In the genomic region with DNA sequence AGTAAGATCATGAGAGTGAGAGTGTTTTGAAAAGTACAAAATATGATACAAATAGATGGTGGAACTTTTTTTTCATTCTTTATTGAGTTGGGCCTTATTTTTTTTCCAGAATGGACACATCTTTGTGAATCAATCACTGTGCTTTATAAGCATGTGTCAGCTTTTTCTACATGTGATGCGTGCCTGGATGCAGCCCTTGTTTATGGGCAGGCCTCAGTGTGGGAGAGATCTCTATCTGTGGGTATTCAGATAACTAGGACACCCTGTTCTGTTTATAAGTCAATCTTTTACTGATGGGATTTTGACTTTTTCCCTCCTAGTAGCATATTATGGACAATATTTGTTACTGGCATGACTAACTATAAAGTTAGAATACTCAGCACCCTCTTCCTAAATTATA, we compare ENCODE assay signal across 20 cellular contexts. TPM values are rescaled to one million over a fixed set of nuclear protein-coding genes. Genes with fewer than 3 reads are reported as not detected.
DNase-seq lines count a peak whose midpoint lies in the region; ATAC-seq lines count a peak whose summit lies in the region.
"Had no signal": no experiment of that assay in that cellular context is flagged by ENCODE, and none has a peak within 500 bp of the region (broad histone marks: within the 10 kb centered on the region; RNA-seq: fewer than 3 reads in every experiment).

No MANE protein-coding gene starts in this region.

- H3K4me3 ChIP-seq in effector memory CD4-positive, alpha-beta T cell (ENCODE audit: insufficient read depth, low read depth, low read length, poor library complexity, severe bottlenecking), result no peak overlapping the region
- H3K4me3 ChIP-seq: HAP-1, skin epidermis had no signal

- CTCF ChIA-PET in activated CD4-positive, alpha-beta memory T cell treated with anti-CD3 and anti-CD28 coated beads for 36 hours (lab: Charles Lee), result interaction anchor here (0.8 to 1.2 kb wide), 2 partner anchors 9 to 34 kb away, joined by 3 to 5 read pairs; no protein-coding TSS in a partner anchor

- no peak for ATAC-seq in stimulated activated naive CD8-positive, alpha-beta T cell treated with anti-CD3 and anti-CD28 coated beads, Interleukin-15, amount 100 ng/mL, for 72 hours
- ATAC-seq: left ventricle myocardium superior, PC-3 had no signal

- H3K27me3 ChIP-seq in effector memory CD4-positive, alpha-beta T cell (replicated peaks; ENCODE audit: control insufficient read depth, insufficient read depth, low read length, poor library complexity, severe bottlenecking), result no peaks in the 10 kb centered on the region

- peak overlapping the region; percentile 92 for H3K27ac Mint-ChIP-seq in activated T-cell treated with anti-CD3 and anti-CD28 coated beads, Interleukin-2, amount 50 U/mL, for 24 hours
- H3K27ac Mint-ChIP-seq in activated CD4-positive, alpha-beta memory T cell treated with anti-CD3 and anti-CD28 coated beads for 36 hours, result peak overlapping the region; percentile 90
- peak overlapping the region; percentile 96 for H3K27ac Mint-ChIP-seq in stimulated activated naive CD8-positive, alpha-beta T cell treated with anti-CD3 and anti-CD28 coated beads, Interleukin-15, amount 100 ng/mL, for 72 hours
- H3K27ac Mint-ChIP-seq: brain, type B pancreatic cell had no signal

- POLR2A ChIA-PET in activated CD4-positive, alpha-beta memory T cell treated with anti-CD3 and anti-CD28 coated beads for 36 hours (lab: Charles Lee), result interaction anchor here (1.0 to 3.1 kb wide), 3 partner anchors 32 to 50 kb away, joined by 3 to 7 read pairs (median 4); no protein-coding TSS in a partner anchor

- H3K4me3 Mint-ChIP-seq in activated T-cell treated with anti-CD3 and anti-CD28 coated beads, Interleukin-2, amount 50 U/mL, for 24 hours, result peak overlapping the region; percentile 31
- peak overlapping the region; percentile 38 for H3K4me3 Mint-ChIP-seq in activated CD4-positive, alpha-beta memory T cell treated with anti-CD3 and anti-CD28 coated beads for 36 hours
- H3K4me3 Mint-ChIP-seq in stimulated activated naive CD8-positive, alpha-beta T cell treated with anti-CD3 and anti-CD28 coated beads, Interleukin-15, amount 100 ng/mL, for 72 hours, result peak overlapping the region; percentile 61 to 87
- H3K4me3 Mint-ChIP-seq: brain, type B pancreatic cell had no signal

- intact Hi-C loops in activated CD4-positive, alpha-beta memory T cell treated with anti-CD3 and anti-CD28 coated beads for 36 hours (cut with micrococcal nuclease), result loop anchor here (1.0 kb wide), 1 partner anchor 33 kb away; no protein-coding TSS in a partner anchor

- no peaks in the 10 kb centered on the region for H3K9me3 ChIP-seq in effector memory CD4-positive, alpha-beta T cell (ENCODE audit: control insufficient read depth, low read length)
- H3K9me3 ChIP-seq: HAP-1 had no signal

- peak overlapping the region; percentile 60 for H3K27ac ChIP-seq in effector memory CD4-positive, alpha-beta T cell (ENCODE audit: insufficient read depth, low read length, poor library complexity, severe bottlenecking)

- DNase-seq in activated T-cell treated with anti-CD3 and anti-CD28 coated beads, Interleukin-2, amount 50 U/mL, for 24 hours, result no peak
- DNase-seq in activated T-cell treated with anti-CD3 and anti-CD28 coated beads for 4 hours (no peak), 8988T (no peak), iPS-NIHi11 (ENCODE audit: low spot score) (no peak), NCI-H774 (lab: John Stamatoyannopoulos, UW) (no peak)
- peak; percentile 64 for DNase-seq in activated CD4-positive, alpha-beta memory T cell treated with anti-CD3 and anti-CD28 coated beads for 36 hours
- peak in 1 of 3 donors; percentile 16 for DNase-seq in effector memory CD4-positive, alpha-beta T cell
- no peak for DNase-seq in stimulated activated naive CD8-positive, alpha-beta T cell treated with anti-CD3 and anti-CD28 coated beads, Interleukin-15, amount 100 ng/mL, for 72 hours
- DNase-seq: activated gamma-delta T cell, erythroblast, left ventricle myocardium superior, NCI-H1092, NCI-H2081 treated with DMSO at 0.1 percent for 48 hours, NCI-H524, PC-3 had no signal

- H3K4me1 Mint-ChIP-seq in activated T-cell treated with anti-CD3 and anti-CD28 coated beads, Interleukin-2, amount 50 U/mL, for 24 hours (ENCODE audit: low read depth), result peaks cover 84% of the 10 kb centered on the region
- H3K4me1 Mint-ChIP-seq in activated CD4-positive, alpha-beta memory T cell treated with anti-CD3 and anti-CD28 coated beads for 36 hours (ENCODE audit: low read depth), result peaks cover 82% of the 10 kb centered on the region
- peaks cover 89% of the 10 kb centered on the region for H3K4me1 Mint-ChIP-seq in stimulated activated naive CD8-positive, alpha-beta T cell treated with anti-CD3 and anti-CD28 coated beads, Interleukin-15, amount 100 ng/mL, for 72 hours
- H3K4me1 Mint-ChIP-seq: brain had no signal

- H3K4me1 ChIP-seq in effector memory CD4-positive, alpha-beta T cell (ENCODE audit: control insufficient read depth, insufficient read depth, low read length, poor library complexity, severe bottlenecking), result peaks cover 64% of the 10 kb centered on the region
- H3K4me1 ChIP-seq: HAP-1 had no signal

- H3K36me3 ChIP-seq in effector memory CD4-positive, alpha-beta T cell (ENCODE audit: control insufficient read depth, insufficient read depth, low read length), result no peaks in the 10 kb centered on the region
- H3K36me3 ChIP-seq: HAP-1 had no signal

- H3K27me3 Mint-ChIP-seq in activated T-cell treated with anti-CD3 and anti-CD28 coated beads, Interleukin-2, amount 50 U/mL, for 24 hours, result no peaks in the 10 kb centered on the region
- H3K27me3 Mint-ChIP-seq in activated CD4-positive, alpha-beta memory T cell treated with anti-CD3 and anti-CD28 coated beads for 36 hours, result no peaks in the 10 kb centered on the region
- no peaks in the 10 kb centered on the region for H3K27me3 Mint-ChIP-seq in stimulated activated naive CD8-positive, alpha-beta T cell treated with anti-CD3 and anti-CD28 coated beads, Interleukin-15, amount 100 ng/mL, for 72 hours

- H3K36me3 Mint-ChIP-seq in activated T-cell treated with anti-CD3 and anti-CD28 coated beads, Interleukin-2, amount 50 U/mL, for 24 hours (ENCODE audit: low read depth), result peaks cover 4% of the 10 kb centered on the region
- no peaks in the 10 kb centered on the region for H3K36me3 Mint-ChIP-seq in activated CD4-positive, alpha-beta memory T cell treated with anti-CD3 and anti-CD28 coated beads for 36 hours
- H3K36me3 Mint-ChIP-seq: brain, type B pancreatic cell had no signal

- no peaks in the 10 kb centered on the region for H3K9me3 Mint-ChIP-seq in activated T-cell treated with anti-CD3 and anti-CD28 coated beads, Interleukin-2, amount 50 U/mL, for 24 hours
- no peaks in the 10 kb centered on the region for H3K9me3 Mint-ChIP-seq in activated CD4-positive, alpha-beta memory T cell treated with anti-CD3 and anti-CD28 coated beads for 36 hours
- no peaks in the 10 kb centered on the region for H3K9me3 Mint-ChIP-seq in stimulated activated naive CD8-positive, alpha-beta T cell treated with anti-CD3 and anti-CD28 coated beads, Interleukin-15, amount 100 ng/mL, for 72 hours
- H3K9me3 Mint-ChIP-seq: type B pancreatic cell had no signal

RNA-seq across cellular contexts. Expression of a gene that starts 42.9 kb away (rescaled TPM):
- total RNA-seq in activated CD4-positive, alpha-beta memory T cell treated with anti-CD3 and anti-CD28 coated beads for 36 hours, result 100 to 1,000 TPM; 207 to 216 TPM
- total RNA-seq: PC-3, SK-MEL-5 had no signal
